In genomic region chr5:74075900-74076484, GRCh38 we compare ENCODE assay signal across 18 cellular contexts.
DNase-seq lines count a peak whose midpoint lies in the region; ATAC-seq, FAIRE-seq and TF ChIP-seq lines count a peak whose summit lies in the region.
"Had no signal": no experiment of that assay in that cellular context is flagged by ENCODE, and none has a peak within 500 bp of the region (broad histone marks: within the 10 kb centered on the region; RNA-seq: fewer than 3 reads in every experiment).

No MANE protein-coding gene starts in this region.

- no TSS peak for BruUV-seq in Caco-2 (replicated peaks; lab: Mats Ljungman, UMichigan)

- no peaks in the 10 kb centered on the region for H3K36me3 Mint-ChIP-seq in Caco-2 (ENCODE audit: insufficient read depth, unreplicated experiment)
- H3K36me3 Mint-ChIP-seq: activated naive CD8-positive, alpha-beta T cell treated with anti-CD3 and anti-CD28 coated beads, Interleukin-2, amount 10 ng/mL, durations not matched to agents 7 days and 5 days had no signal

- peak; percentile 45 for FAIRE-seq in H1 (lab: Jason Lieb, UNC)
- FAIRE-seq: G401.6, GM12878 had no signal

- H2BK120ac ChIP-seq in H1 (replicated peaks; ENCODE audit: low read depth, low read length) (no peak overlapping the region), trophoblast cell (ENCODE audit: insufficient read depth, low read length, poor library complexity) (no peak overlapping the region)

- no peak for TF ChIP-seq POLR2A in H1 (IDR thresholded peaks at IDR 0.05; ENCODE audit: control extremely low read depth in 1 of 2, low read depth in 2 of 2, low read length in 2 of 2)

- H4K5ac ChIP-seq in H1 (ENCODE audit: insufficient read length, low read depth, low read length): no peak overlapping the region

- no peak overlapping the region for H3K4ac ChIP-seq in H1 (replicated peaks; ENCODE audit: insufficient read length, low read depth, low read length)
- H3K4ac ChIP-seq in trophoblast cell (ENCODE audit: low read depth, low read length): no peak overlapping the region

- H2AK5ac ChIP-seq in H1 (ENCODE audit: low read depth, low read length) (no peak overlapping the region), trophoblast cell (ENCODE audit: low read length) (no peak overlapping the region)

- H3K9ac ChIP-seq in H1 (replicated peaks in 1 of 4; ENCODE audit: extremely low read depth in 1 of 4, low read depth in 3 of 4, low read length in 3 of 4): no peak overlapping the region
- no peak overlapping the region for H3K9ac ChIP-seq in trophoblast cell (ENCODE audit: low read length)

- H3K4me3 Mint-ChIP-seq in Caco-2 (ENCODE audit: unreplicated experiment): no peak overlapping the region
- H3K4me3 Mint-ChIP-seq: activated naive CD8-positive, alpha-beta T cell treated with anti-CD3 and anti-CD28 coated beads, Interleukin-2, amount 10 ng/mL, durations not matched to agents 7 days and 5 days; activated T-helper 1 cell treated with anti-CD3 and anti-CD28 coated beads, Interleukin-12 subunit alpha, Interleukin-12 subunit beta, Interleukin-2, Interleukin-4 antibody, amounts not matched to agents 30 ng/mL and 10 ng/mL and 1 ng/mL, durations not matched to agents 14 hours and 24 hours and 36 hours; T-helper 17 cell had no signal

- POLR2A ChIA-PET in HEK293 (lab: Yijun Ruan, JAX) (no interaction called here), H1 (lab: Charles Lee; ENCODE audit: partially characterized antibody) (no interaction called here), Caco-2 (lab: Charles Lee) (no interaction called here)

- H3K18ac ChIP-seq in H1 (ENCODE audit: extremely low read depth, low read length) (no peak overlapping the region), trophoblast cell (ENCODE audit: low read length) (no peak overlapping the region)

- peaks cover 7% of the 10 kb centered on the region for H3K4me1 Mint-ChIP-seq in Caco-2 (ENCODE audit: low read depth, unreplicated experiment)
- H3K4me1 Mint-ChIP-seq: activated naive CD8-positive, alpha-beta T cell treated with anti-CD3 and anti-CD28 coated beads, Interleukin-2, amount 10 ng/mL, durations not matched to agents 7 days and 5 days; T-helper 17 cell had no signal

- CTCF ChIA-PET in HEK293 (lab: Yijun Ruan, JAX): no interaction called here
- CTCF ChIA-PET in H1 (lab: Charles Lee; ENCODE audit: partially characterized antibody): no interaction called here
- CTCF ChIA-PET in Caco-2 (lab: Charles Lee): no interaction called here

- H3K4me2 ChIP-seq in H1 (ENCODE audit: insufficient read depth in 1 of 2, low read depth in 2 of 2, low read length in 2 of 2) (no peak overlapping the region), trophoblast cell (ENCODE audit: low read length) (no peak overlapping the region)

- no peak overlapping the region for H3K56ac ChIP-seq in H1 (replicated peaks; ENCODE audit: insufficient read length, low read depth, low read length)

- H3K79me2 ChIP-seq in H1 (ENCODE audit: control insufficient read depth in 1 of 2, insufficient read depth in 2 of 2, low read length in 2 of 2) (no peaks in the 10 kb centered on the region), trophoblast cell (ENCODE audit: control insufficient read depth, insufficient read depth, low read length, poor library complexity) (no peaks in the 10 kb centered on the region)

- TF ChIP-seq RAD21 in H1 (IDR thresholded peaks at IDR 0.05 in 1 of 2, conservative IDR thresholded peaks at IDR 0.05 in 1 of 2; ENCODE audit: low read depth in 2 of 2, low read length in 2 of 2): no peak

- H2BK5ac ChIP-seq in H1 (ENCODE audit: low read depth, low read length) (no peak overlapping the region), trophoblast cell (ENCODE audit: low read depth, low read length, poor library complexity) (no peak overlapping the region)

- H4K8ac ChIP-seq in H1 (ENCODE audit: extremely low read depth, insufficient read depth, low read length): no peak overlapping the region
- H4K8ac ChIP-seq in trophoblast cell (ENCODE audit: low read depth, low read length): no peak overlapping the region

- no peaks in the 10 kb centered on the region for H3K9me3 Mint-ChIP-seq in Caco-2 (ENCODE audit: unreplicated experiment)
- H3K9me3 Mint-ChIP-seq: activated naive CD8-positive, alpha-beta T cell treated with anti-CD3 and anti-CD28 coated beads, Interleukin-2, amount 10 ng/mL, durations not matched to agents 7 days and 5 days; activated T-helper 1 cell treated with anti-CD3 and anti-CD28 coated beads, Interleukin-12 subunit alpha, Interleukin-12 subunit beta, Interleukin-2, Interleukin-4 antibody, amounts not matched to agents 30 ng/mL and 10 ng/mL and 1 ng/mL, durations not matched to agents 14 hours and 24 hours and 36 hours had no signal

- peak overlapping the region; percentile 50; the same call in 1 of the 2 replicates for H2AFZ ChIP-seq in H1 (ENCODE audit: low read length)
- H2AFZ ChIP-seq in trophoblast cell (ENCODE audit: insufficient read depth, low read length, poor library complexity): no peak overlapping the region

- H3K9me3 ChIP-seq in HEK293 (ENCODE audit: control insufficient read depth, insufficient read depth, low read depth, low read length) (no peaks in the 10 kb centered on the region), H1 (ENCODE audit: insufficient read depth in 2 of 2, low read depth in 1 of 2, low read length in 1 of 2) (no peaks in the 10 kb centered on the region), trophoblast cell (ENCODE audit: insufficient read depth, low read depth, low read length) (no peaks in the 10 kb centered on the region), Caco-2 (no peaks in the 10 kb centered on the region)
- H3K9me3 ChIP-seq: right lobe of liver had no signal

- H3K27me3 ChIP-seq in H1 (replicated peaks in 1 of 4; ENCODE audit: control insufficient read depth in 3 of 4, extremely low read depth in 1 of 4, insufficient read depth in 3 of 4, low read length in 3 of 4): no peaks in the 10 kb centered on the region
- H3K27me3 ChIP-seq in trophoblast cell (ENCODE audit: insufficient read depth, low read length): no peaks in the 10 kb centered on the region
- no peaks in the 10 kb centered on the region for H3K27me3 ChIP-seq in Caco-2 (replicated peaks; ENCODE audit: control insufficient read depth, insufficient read depth, low read length)
- H3K27me3 ChIP-seq: cardiac muscle cell, right lobe of liver had no signal

- no peak overlapping the region for H2BK12ac ChIP-seq in H1 (ENCODE audit: low read depth, low read length)
- no peak overlapping the region for H2BK12ac ChIP-seq in trophoblast cell (ENCODE audit: low read length)

- no peaks in the 10 kb centered on the region for H3K27me3 Mint-ChIP-seq in Caco-2 (ENCODE audit: insufficient read depth, unreplicated experiment)

- no peak overlapping the region for H4K12ac ChIP-seq in trophoblast cell (ENCODE audit: low read depth, low read length)

- TF ChIP-seq CTCF in HEK293 (tag by site-specific recombination; IDR thresholded peaks at IDR 0.05) (no peak), H1 (IDR thresholded peaks at IDR 0.05; ENCODE audit: control extremely low read depth in 1 of 3, insufficient read depth in 1 of 3, low read depth in 1 of 3, low read length in 3 of 3) (no peak), Caco-2 (IDR thresholded peaks at IDR 0.05; ENCODE audit: insufficient read depth in 1 of 2, low read depth in 1 of 2, low read length in 1 of 2, severe bottlenecking in 1 of 2, unreplicated experiment in 1 of 2) (no peak)

- H3K4me3 ChIP-seq in HEK293 (ENCODE audit: low read depth, low read length) (no peak overlapping the region), H1 (ENCODE audit: extremely low read depth in 1 of 4, insufficient read depth in 2 of 4, low read depth in 3 of 4, low read length in 4 of 4) (no peak overlapping the region), trophoblast cell (ENCODE audit: low read depth, low read length) (no peak overlapping the region), Caco-2 (ENCODE audit: low read depth, low read length) (no peak overlapping the region)
- H3K4me3 ChIP-seq: cardiac muscle cell, GM12878, right lobe of liver had no signal

- no peak for ATAC-seq in GM19395 (IDR thresholded peaks at IDR 0.05; ENCODE audit: unreplicated experiment)
- ATAC-seq: GM12878, right lobe of liver, Right ventricle myocardium inferior, T-helper 17 cell had no signal

- H3K23ac ChIP-seq in H1 (ENCODE audit: insufficient read length): no peak overlapping the region
- H3K23ac ChIP-seq in trophoblast cell (ENCODE audit: low read length): no peak overlapping the region

- H3K14ac ChIP-seq in H1 (ENCODE audit: insufficient read length) (no peak overlapping the region), trophoblast cell (ENCODE audit: low read length) (no peak overlapping the region)

- H3K4me1 ChIP-seq in HEK293 (ENCODE audit: control insufficient read depth, insufficient read depth, low read length) (peaks cover 40% of the 10 kb centered on the region), H1 (replicated peaks in 1 of 4; ENCODE audit: control insufficient read depth in 3 of 4, insufficient read depth in 4 of 4, low read length in 3 of 4) (peaks cover 0 to 6% (median 4%) of the 10 kb centered on the region in 4 experiments; a peak in 3 of 7 replicates), trophoblast cell (ENCODE audit: control insufficient read depth in 1 of 2, insufficient read depth in 2 of 2, low read length in 2 of 2) (peaks cover 3 to 11% of the 10 kb centered on the region in 2 experiments), Caco-2 (peaks cover 20% of the 10 kb centered on the region)
- H3K4me1 ChIP-seq: right lobe of liver had no signal

- H4K91ac ChIP-seq in H1 (replicated peaks; ENCODE audit: insufficient read length, low read length): no peak overlapping the region
- H4K91ac ChIP-seq in trophoblast cell (ENCODE audit: low read depth, low read length): no peak overlapping the region

- no peak overlapping the region for H3K27ac ChIP-seq in HEK293 (ENCODE audit: extremely low read depth, low read depth, low read length)
- H3K27ac ChIP-seq in H1 (ENCODE audit: low read depth, low read length): no peak overlapping the region
- H3K27ac ChIP-seq in trophoblast cell (ENCODE audit: low read depth, low read length): peak overlapping the region; percentile 41
- H3K27ac ChIP-seq: cardiac muscle cell, right lobe of liver had no signal

- no peak overlapping the region for H2BK20ac ChIP-seq in H1 (ENCODE audit: low read length)

- H3K36me3 ChIP-seq in HEK293 (ENCODE audit: control insufficient read depth in 2 of 2, insufficient read depth in 1 of 2, low read length in 2 of 2): no peaks in the 10 kb centered on the region
- no peaks in the 10 kb centered on the region for H3K36me3 ChIP-seq in H1 (ENCODE audit: control insufficient read depth in 2 of 4, insufficient read depth in 4 of 4, low read length in 3 of 4)
- no peaks in the 10 kb centered on the region for H3K36me3 ChIP-seq in trophoblast cell (ENCODE audit: control insufficient read depth in 1 of 2, insufficient read depth in 2 of 2, low read length in 2 of 2)
- H3K36me3 ChIP-seq in Caco-2 (ENCODE audit: control insufficient read depth, insufficient read depth, low read length): no peaks in the 10 kb centered on the region
- H3K36me3 ChIP-seq: cardiac muscle cell, right lobe of liver had no signal

- H3K27ac Mint-ChIP-seq in Caco-2 (ENCODE audit: unreplicated experiment): no peak overlapping the region
- H3K27ac Mint-ChIP-seq: activated naive CD8-positive, alpha-beta T cell treated with anti-CD3 and anti-CD28 coated beads, Interleukin-2, amount 10 ng/mL, durations not matched to agents 7 days and 5 days; activated T-helper 1 cell treated with anti-CD3 and anti-CD28 coated beads, Interleukin-12 subunit alpha, Interleukin-12 subunit beta, Interleukin-2, Interleukin-4 antibody, amounts not matched to agents 30 ng/mL and 10 ng/mL and 1 ng/mL, durations not matched to agents 14 hours and 24 hours and 36 hours; T-helper 17 cell had no signal

- H2BK15ac ChIP-seq in H1 (ENCODE audit: low read length): no peak overlapping the region

- TF ChIP-seq EP300 in H1 (IDR thresholded peaks at IDR 0.05; ENCODE audit: borderline replicate concordance in 1 of 2, low read depth in 2 of 2, low read length in 2 of 2): no peak

- no peaks in the 10 kb centered on the region for H4K20me1 ChIP-seq in H1 (replicated peaks in 1 of 2; ENCODE audit: control insufficient read depth in 1 of 2, insufficient read depth in 2 of 2, low read length in 2 of 2)

- no peaks in the 10 kb centered on the region for H3K23me2 ChIP-seq in H1 (ENCODE audit: low read depth, low read length)

- intact Hi-C loops in Caco-2 (cut with micrococcal nuclease; ENCODE audit: unreplicated experiment): no loop called here

- WGBS in H1 (ENCODE audit: extremely low coverage in 1 of 2, insufficient coverage in 1 of 2, insufficient read length in 1 of 2, insufficient replicate concordance in 2 of 2, low coverage in 1 of 2, low lambda C conversion rate in 2 of 2, missing lambda C conversion rate in 1 of 2), 2 experiments: 85% methylated on average over 2 of the region's 2 CpGs; no CpG with 5 or more reads in 1 of the 2 experiments
- WGBS in trophoblast cell (ENCODE audit: extremely low coverage, insufficient coverage, insufficient read length): no CpG with 5 or more reads among the region's 2 CpGs

- H3K79me1 ChIP-seq in H1 (ENCODE audit: low read depth, low read length): no peaks in the 10 kb centered on the region
- H3K79me1 ChIP-seq in trophoblast cell (ENCODE audit: low read length): peaks cover 12% of the 10 kb centered on the region

- DNase-seq in NCI-H748 (lab: John Stamatoyannopoulos, UW; ENCODE audit: unreplicated experiment) (peak; percentile 58), H1 (ENCODE audit: low read depth in 1 of 2, low spot score in 2 of 2) (no peak), trophoblast cell (peak in 1 of 2 donors; percentile 45), Caco-2 (no peak), dedifferentiated amniotic fluid mesenchymal stem cell (ENCODE audit: extremely low spot score) (no peak)
- DNase-seq: activated naive CD8-positive, alpha-beta T cell treated with anti-CD3 and anti-CD28 coated beads, Interleukin-2, amount 10 ng/mL, durations not matched to agents 7 days and 5 days; effector CD8-positive, alpha-beta T cell; NCI-H1048; NCI-H2107; right lobe of liver; T-helper 17 cell had no signal
